23 cellular contexts compared by ENCODE assay signal in genomic region chr4:72365981-72366380, GRCh38.
"Had no signal": no experiment of that assay in that cellular context is flagged by ENCODE, and none has a peak within 500 bp of the region (broad histone marks: within the 10 kb centered on the region; RNA-seq: fewer than 3 reads in every experiment).

No MANE protein-coding gene starts in this region.

- H3K9me3 ChIP-seq: SJCRH30 had no signal

- H3K27me3 ChIP-seq: SJCRH30 had no signal

- H3K27ac ChIP-seq: KMS-11, SJCRH30 had no signal

- H3K36me3 ChIP-seq: SJCRH30 had no signal

- ATAC-seq: HepG2, Panc1, PC-3, Right ventricle myocardium inferior had no signal

- H3K4me1 ChIP-seq: SJCRH30 had no signal

- DNase-seq: IMR-90; Kasumi-1; MM.1S; NCI-H1092 treated with DMSO at 0.1 percent for 48 hours; NCI-H1436; NCI-H187; NCI-H2029; NCI-H2081 treated with DMSO at 0.1 percent for 48 hours; NCI-H2171; NCI-H226; NCI-H446; NCI-H510A; NCI-H524 treated with DMSO at 0.1 percent for 48 hours; NCI-H69; NCI-H774; NK-92 treated with Interleukin-12 subunit alpha and Interleukin-12 subunit beta, amount 100 ng/mL, for 24 hours; PC-3; SHP77 treated with DMSO at 0.1 percent for 48 hours; SJCRH30 had no signal

- H3K9ac ChIP-seq: KMS-11 had no signal

- H3K4me2 ChIP-seq: KMS-11 had no signal

- H3K4me3 ChIP-seq: SJCRH30 had no signal
